Comparison of ENCODE assay signal across 21 cellular contexts in the genomic region with DNA sequence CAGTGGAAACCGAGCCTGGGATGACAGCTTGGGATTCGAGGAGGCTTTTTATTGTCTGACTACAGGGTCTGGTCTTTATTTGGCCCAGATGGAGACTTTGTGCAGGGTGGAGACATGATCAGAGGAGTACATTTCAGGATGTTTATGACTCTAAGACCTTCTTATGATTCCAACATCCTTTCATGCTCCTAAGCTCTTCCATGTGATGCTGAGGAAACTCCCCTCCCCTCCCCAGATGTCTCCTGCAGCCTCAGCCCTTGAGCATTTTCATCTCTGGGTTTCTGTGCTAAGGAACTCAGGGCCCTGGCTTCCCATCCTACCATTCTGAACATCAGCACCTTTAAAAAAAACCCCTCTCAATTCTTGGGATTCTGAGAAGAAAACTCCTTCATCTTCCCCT.
"Had no signal": no experiment of that assay in that cellular context is flagged by ENCODE, and none has a peak within 500 bp of the region (broad histone marks: within the 10 kb centered on the region; RNA-seq: fewer than 3 reads in every experiment).

No MANE protein-coding gene starts in this region.

- H3K27ac Mint-ChIP-seq: activated CD4-positive, alpha-beta T cell treated with anti-CD3 and anti-CD28 coated beads for 36 hours; activated naive CD4-positive, alpha-beta T cell treated with anti-CD3 and anti-CD28 coated beads, Interleukin-2, amount 50 U/mL, for 72 hours; activated T-helper 1 cell treated with anti-CD3 and anti-CD28 coated beads, Interleukin-12 subunit alpha, Interleukin-12 subunit beta, Interleukin-2, Interleukin-4 antibody, amounts not matched to agents 30 ng/mL and 10 ng/mL and 1 ng/mL, durations not matched to agents 14 hours and 24 hours and 36 hours had no signal

- H3K27me3 ChIP-seq: adrenal gland, esophagus squamous epithelium, foreskin keratinocyte, right atrium auricular region, thyroid gland had no signal

- H3K36me3 Mint-ChIP-seq: activated naive CD4-positive, alpha-beta T cell treated with anti-CD3 and anti-CD28 coated beads, Interleukin-2, amount 50 U/mL, for 72 hours had no signal

- H3K9me3 Mint-ChIP-seq: activated T-helper 1 cell treated with anti-CD3 and anti-CD28 coated beads, Interleukin-12 subunit alpha, Interleukin-12 subunit beta, Interleukin-2, Interleukin-4 antibody, amounts not matched to agents 30 ng/mL and 10 ng/mL and 1 ng/mL, durations not matched to agents 14 hours and 24 hours and 36 hours had no signal

- H3K27me3 Mint-ChIP-seq: activated CD4-positive, alpha-beta T cell treated with anti-CD3 and anti-CD28 coated beads for 36 hours had no signal

- FAIRE-seq: astrocyte, keratinocyte had no signal

- H3K4me3 Mint-ChIP-seq: activated CD4-positive, alpha-beta T cell treated with anti-CD3 and anti-CD28 coated beads for 36 hours; activated T-helper 1 cell treated with anti-CD3 and anti-CD28 coated beads, Interleukin-12 subunit alpha, Interleukin-12 subunit beta, Interleukin-2, Interleukin-4 antibody, amounts not matched to agents 30 ng/mL and 10 ng/mL and 1 ng/mL, durations not matched to agents 14 hours and 24 hours and 36 hours had no signal

- H3K4me3 ChIP-seq: adrenal gland, esophagus squamous epithelium, lung, right atrium auricular region, thyroid gland had no signal

- H3K27ac ChIP-seq: adrenal gland, esophagus squamous epithelium, foreskin keratinocyte, right atrium auricular region, thyroid gland, WERI-Rb-1 had no signal

- H3K4me1 ChIP-seq: adrenal gland, esophagus squamous epithelium, foreskin keratinocyte, right atrium auricular region, thyroid gland had no signal

- H3K4me1 Mint-ChIP-seq: activated CD4-positive, alpha-beta T cell treated with anti-CD3 and anti-CD28 coated beads for 36 hours had no signal

- H3K9me3 ChIP-seq: adrenal gland, esophagus squamous epithelium, right atrium auricular region, thyroid gland had no signal

- H3K36me3 ChIP-seq: adrenal gland, esophagus squamous epithelium, right atrium auricular region, thyroid gland, WERI-Rb-1 had no signal

- DNase-seq: activated CD4-positive, alpha-beta T cell treated with anti-CD3 and anti-CD28 coated beads for 36 hours; activated CD4-positive, alpha-beta T cell treated with anti-CD3 and anti-CD28 coated beads, Interleukin-2, amount 50 U/mL, for 48 hours; activated gamma-delta T cell treated with Interleukin-2 at 50 U/mL for 16 hours; adrenal gland; cerebellar nuclear complex; effector CD4-positive, alpha-beta T cell; esophagus squamous epithelium; foreskin keratinocyte; hypothalamus; midbrain; stimulated activated CD4-positive, alpha-beta T cell treated with anti-CD3 and anti-CD28 coated beads, Interleukin-12 subunit alpha, Interleukin-12 subunit beta, amount 100 ng/mL, for 4 hours; stimulated activated CD4-positive, alpha-beta T cell treated with anti-CD3 and anti-CD28 coated beads, Interleukin-1b, Interleukin-23, amount 100 ng/mL, for 48 hours; stimulated activated naive CD4-positive, alpha-beta T cell treated with Interleukin-2 at 50 U/mL for 16 hours; thyroid gland; WERI-Rb-1 had no signal
